Comparison of ENCODE assay signal across 8 cellular contexts in the genomic region with DNA sequence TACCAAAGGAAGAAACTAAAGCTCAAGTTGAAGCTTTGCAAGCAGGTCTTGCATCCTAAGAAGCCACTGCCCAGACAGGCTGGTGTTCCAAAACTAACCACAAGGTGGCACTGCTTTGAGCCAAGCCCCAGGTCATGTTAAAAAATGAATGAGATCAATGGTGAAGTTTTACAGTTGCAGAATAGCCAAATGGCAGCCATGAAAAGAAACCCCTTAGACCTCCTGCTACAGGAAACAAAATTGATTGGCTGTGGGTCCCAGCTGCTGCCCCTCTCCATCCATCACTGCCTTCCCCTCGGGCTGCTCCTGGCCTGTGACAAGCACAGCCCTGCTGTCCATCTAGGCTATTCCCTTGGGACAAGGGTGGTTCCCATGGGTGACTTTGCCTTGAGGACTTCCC. TPM values are rescaled to one million over a fixed set of nuclear protein-coding genes. Genes with fewer than 3 reads are reported as not detected.
DNase-seq lines count a peak whose midpoint lies in the region; ATAC-seq, FAIRE-seq and TF ChIP-seq lines count a peak whose summit lies in the region.

No MANE protein-coding gene starts in this region.

- H3K27me3 Mint-ChIP-seq in activated T-helper 17 cell treated with anti-CD3 and anti-CD28 coated beads, Interleukin-2, amount 50 U/mL, for 72 hours, result no peaks in the 10 kb centered on the region

- H3K4me1 ChIP-seq in foreskin keratinocyte (peaks cover 5% of the 10 kb centered on the region), pancreas (no peaks in the 10 kb centered on the region), upper lobe of left lung (peaks cover 0 to 4% (median 0%) of the 10 kb centered on the region in 4 donors)

- H3K9me3 Mint-ChIP-seq in activated T-helper 17 cell treated with anti-CD3 and anti-CD28 coated beads, Interleukin-2, amount 50 U/mL, for 72 hours, result no peaks in the 10 kb centered on the region

- H3K36me3 ChIP-seq in pancreas, result no peaks in the 10 kb centered on the region
- H3K36me3 ChIP-seq in upper lobe of left lung, result peaks cover 0 to 24% (median 6%) of the 10 kb centered on the region in 4 donors

- TF ChIP-seq CTCF in foreskin keratinocyte (conservative IDR thresholded peaks at IDR 0.05) (peak; percentile 80), pancreas (IDR thresholded peaks at IDR 0.05) (peak; percentile 90 to 97 (median 92)), upper lobe of left lung (IDR thresholded peaks at IDR 0.05) (peak; percentile 66 to 90 (median 81))

- ATAC-seq in GM18907 (IDR thresholded peaks at IDR 0.05; ENCODE audit: unreplicated experiment) (peak; percentile 39), foreskin keratinocyte (peak; percentile 55), pancreas (peak; percentile 66 to 93 (median 88)), upper lobe of left lung (ENCODE audit: low FRiP score in 2 of 2) (peak; percentile 84 to 85)
- ATAC-seq in activated T-helper 17 cell treated with anti-CD3 and anti-CD28 coated beads, Interleukin-2, amount 50 U/mL, for 72 hours (replicated peaks), result peak; percentile 30

- H3K4me3 ChIP-seq in pancreas, result no peak overlapping the region
- H3K4me3 ChIP-seq in upper lobe of left lung, result no peak overlapping the region

- H3K4me3 Mint-ChIP-seq in activated T-helper 17 cell treated with anti-CD3 and anti-CD28 coated beads, Interleukin-2, amount 50 U/mL, for 72 hours, result no peak overlapping the region

- H3K27me3 ChIP-seq in foreskin keratinocyte, result no peaks in the 10 kb centered on the region
- no peaks in the 10 kb centered on the region for H3K27me3 ChIP-seq in pancreas
- no peaks in the 10 kb centered on the region for H3K27me3 ChIP-seq in upper lobe of left lung

- peaks cover 19% of the 10 kb centered on the region for H3K36me3 Mint-ChIP-seq in activated T-helper 17 cell treated with anti-CD3 and anti-CD28 coated beads, Interleukin-2, amount 50 U/mL, for 72 hours (ENCODE audit: low read depth)

- H3K9me3 ChIP-seq in pancreas, result no peaks in the 10 kb centered on the region
- H3K9me3 ChIP-seq in upper lobe of left lung, result no peaks in the 10 kb centered on the region

- WGBS in pancreas, 2 donors, result 53 to 65% methylated on average over 1 of the region's 1 CpG
- WGBS in upper lobe of left lung, 2 donors, result 70 to 100% methylated on average over 1 of the region's 1 CpG

- peak; percentile 61 for DNase-seq in AG08396 (ENCODE audit: low spot score)
- peak; percentile 73 for DNase-seq in HK-2 (ENCODE audit: unreplicated experiment)
- peak; percentile 45 for DNase-seq in RCC 7860 (ENCODE audit: low spot score)
- peak in 1 of 2 donors; percentile 42 for DNase-seq in foreskin keratinocyte
- DNase-seq in pancreas, result peak; percentile 27 to 84 (median 60)
- DNase-seq in upper lobe of left lung, result peak in 1 of 2 donors; percentile 63

- no peak overlapping the region for H3K27ac Mint-ChIP-seq in activated T-helper 17 cell treated with anti-CD3 and anti-CD28 coated beads, Interleukin-2, amount 50 U/mL, for 72 hours

- no peak for TF ChIP-seq POLR2A in upper lobe of left lung (IDR thresholded peaks at IDR 0.05)

- peaks cover 20% of the 10 kb centered on the region for H3K4me1 Mint-ChIP-seq in activated T-helper 17 cell treated with anti-CD3 and anti-CD28 coated beads, Interleukin-2, amount 50 U/mL, for 72 hours

- H3K27ac ChIP-seq in foreskin keratinocyte, result no peak overlapping the region
- no peak overlapping the region for H3K27ac ChIP-seq in pancreas
- no peak overlapping the region for H3K27ac ChIP-seq in upper lobe of left lung

- intact Hi-C loops in pancreas (cut with DNase I), result no loop called here

- FAIRE-seq in RCC 7860 (lab: Jason Lieb, UNC) (peak; percentile 37), pancreas (lab: Jason Lieb, UNC) (no peak)

- TF ChIP-seq EP300 in upper lobe of left lung (IDR thresholded peaks at IDR 0.05), result no peak

RNA-seq across cellular contexts. Expression of gene MREG, which starts 20.7 kb away (rescaled TPM):
- total RNA-seq in activated T-helper 17 cell treated with anti-CD3 and anti-CD28 coated beads, Interleukin-2, amount 50 U/mL, for 72 hours, result 10 to 100 TPM in 1 of 2 donors, 1 to 10 TPM in 1; 7.5 to 22.0 TPM
- 23.5 and 25.9 TPM in 2 replicates for total RNA-seq in foreskin keratinocyte
- polyA plus RNA-seq in foreskin keratinocyte, result 14.5 and 17.0 TPM in 2 replicates
- 1 to 10 TPM; 1.3 to 4.8 (median 2.4) TPM for total RNA-seq in pancreas
- polyA plus RNA-seq in pancreas, result 1 to 10 TPM; 1.2 to 2.4 TPM
- total RNA-seq in upper lobe of left lung, result 10 to 100 TPM; 15.4 to 22.6 (median 19.4) TPM

RNA-seq across cellular contexts. Expression of gene PECR, which starts 47.5 kb away (rescaled TPM):
- 10 to 100 TPM; 27.7 to 27.8 TPM for total RNA-seq in activated T-helper 17 cell treated with anti-CD3 and anti-CD28 coated beads, Interleukin-2, amount 50 U/mL, for 72 hours
- total RNA-seq in foreskin keratinocyte (8.1 and 8.6 TPM in 2 replicates), pancreas (1 to 10 TPM; 3.8 to 7.5 (median 4.8) TPM), upper lobe of left lung (10 to 100 TPM; 11.9 to 39.8 (median 20.3) TPM)
- polyA plus RNA-seq in foreskin keratinocyte (6.4 and 8.0 TPM in 2 replicates), pancreas (1 to 10 TPM; 4.7 to 6.8 TPM)

RNA-seq across cellular contexts. Expression of gene TMEM169, which starts 47.7 kb away (rescaled TPM):
- total RNA-seq in activated T-helper 17 cell treated with anti-CD3 and anti-CD28 coated beads, Interleukin-2, amount 50 U/mL, for 72 hours, result 1 to 10 TPM; 1.4 to 1.5 TPM
- total RNA-seq in foreskin keratinocyte (0.11 TPM in 1 of 2 replicates, not detected in the other), pancreas (under 1 TPM; 0.19 to 0.55 (median 0.44) TPM), upper lobe of left lung (1 to 10 TPM in 1 of 6 donors, under 1 TPM in 3, not detected in 2; 0.15 to 1.1 (median 0.80) TPM)
- polyA plus RNA-seq in foreskin keratinocyte (0.04 TPM in 2 replicates), pancreas (under 1 TPM; 0.15 to 0.47 TPM)

Comparison
In these comparisons a context has a peak if more than half of its experiments do, and no peak if none do; other contexts are left out.
1. ATAC-seq: peak in every context shown above with its lines; median percentile 88 in pancreas; 84 in upper lobe of left lung; 55 in foreskin keratinocyte; 39 in GM18907; 30 in activated T-helper 17 cell treated with anti-CD3 and anti-CD28 coated beads, Interleukin-2, amount 50 U/mL, for 72 hours.